ENCODE assay signal across 24 cellular contexts in genomic region chr7:50805425-50806130, GRCh38. TPM values are rescaled to one million over a fixed set of nuclear protein-coding genes. Genes with fewer than 3 reads are reported as not detected.
DNase-seq lines count a peak whose midpoint lies in the region; ATAC-seq and FAIRE-seq lines count a peak whose summit lies in the region.
"Had no signal": no experiment of that assay in that cellular context is flagged by ENCODE, and none has a peak within 500 bp of the region (broad histone marks: within the 10 kb centered on the region; RNA-seq: fewer than 3 reads in every experiment).

No MANE protein-coding gene starts in this region.

- peak; percentile 25 for DNase-seq in activated CD4-positive, alpha-beta T cell treated with anti-CD3 and anti-CD28 coated beads for 36 hours
- DNase-seq in activated CD4-positive, alpha-beta T cell treated with anti-CD3 and anti-CD28 coated beads for 48 hours, result no peak
- DNase-seq in NCI-H2081 (lab: John Stamatoyannopoulos, UW) (peak; percentile 54 to 70), NCI-H2227 treated with DMSO at 0.1 percent for 48 hours (lab: John Stamatoyannopoulos, UW) (no peak), G401 (ENCODE audit: low spot score) (no peak), frontal cortex (ENCODE audit: low spot score in 2 of 2) (no peak)
- DNase-seq in activated naive CD8-positive, alpha-beta T cell treated with anti-CD3 and anti-CD28 coated beads, Interleukin-2, amount 50 U/mL, for 24 hours, result no peak
- no peak for DNase-seq in stimulated activated naive CD8-positive, alpha-beta T cell treated with anti-CD3 and anti-CD28 coated beads, Interleukin-15, amount 100 ng/mL, for 72 hours
- DNase-seq: activated gamma-delta T cell; CD4-positive, alpha-beta memory T cell; erythroblast; GDM1; left colon; MG63; mucosa of descending colon; retina; SHP77; T-helper 17 cell had no signal

- intact Hi-C loops in activated CD4-positive, alpha-beta T cell treated with anti-CD3 and anti-CD28 coated beads for 36 hours (cut with DNase I, micrococcal nuclease), result no loop called here

- CTCF ChIA-PET in activated CD4-positive, alpha-beta T cell treated with anti-CD3 and anti-CD28 coated beads for 36 hours (lab: Charles Lee), result no interaction called here

- no peak for FAIRE-seq in frontal cortex (lab: Jason Lieb, UNC)
- FAIRE-seq: astrocyte, GM12891, HepG2 had no signal

- H3K4me3 Mint-ChIP-seq in activated CD4-positive, alpha-beta T cell treated with anti-CD3 and anti-CD28 coated beads for 36 hours, result no peak overlapping the region
- H3K4me3 Mint-ChIP-seq in activated naive CD8-positive, alpha-beta T cell treated with anti-CD3 and anti-CD28 coated beads, Interleukin-2, amount 50 U/mL, for 24 hours, result no peak overlapping the region
- no peak overlapping the region for H3K4me3 Mint-ChIP-seq in stimulated activated naive CD8-positive, alpha-beta T cell treated with anti-CD3 and anti-CD28 coated beads, Interleukin-15, amount 100 ng/mL, for 72 hours
- H3K4me3 Mint-ChIP-seq: CD4-positive, alpha-beta memory T cell; stimulated activated naive CD8-positive, alpha-beta T cell treated with anti-CD3 and anti-CD28 coated beads, Interleukin-15, Interleukin-2, amounts not matched to agents 100 ng/mL and 50 ng/mL, for 24 hours; T-helper 17 cell; type B pancreatic cell had no signal

- peak; percentile 24 for ATAC-seq in activated CD4-positive, alpha-beta T cell treated with anti-CD3 and anti-CD28 coated beads for 36 hours
- ATAC-seq in activated naive CD8-positive, alpha-beta T cell treated with anti-CD3 and anti-CD28 coated beads, Interleukin-2, amount 50 U/mL, for 24 hours, result peak; percentile 26
- peak; percentile 58 for ATAC-seq in stimulated activated naive CD8-positive, alpha-beta T cell treated with anti-CD3 and anti-CD28 coated beads, Interleukin-15, amount 100 ng/mL, for 72 hours
- ATAC-seq: activated CD4-positive, CD25-positive, alpha-beta regulatory T cell treated with anti-CD3 and anti-CD28 coated beads, Interleukin-2, amount 50 U/mL, for 24 hours; HepG2; left colon; mucosa of descending colon; T-helper 17 cell had no signal

- H3K4me1 Mint-ChIP-seq in activated CD4-positive, alpha-beta T cell treated with anti-CD3 and anti-CD28 coated beads for 36 hours, result peaks cover 5% of the 10 kb centered on the region
- H3K4me1 Mint-ChIP-seq in activated naive CD8-positive, alpha-beta T cell treated with anti-CD3 and anti-CD28 coated beads, Interleukin-2, amount 50 U/mL, for 24 hours, result peaks cover 10% of the 10 kb centered on the region
- peaks cover 14% of the 10 kb centered on the region for H3K4me1 Mint-ChIP-seq in stimulated activated naive CD8-positive, alpha-beta T cell treated with anti-CD3 and anti-CD28 coated beads, Interleukin-15, amount 100 ng/mL, for 72 hours
- H3K4me1 Mint-ChIP-seq: CD4-positive, alpha-beta memory T cell; T-helper 17 cell had no signal

- no peaks in the 10 kb centered on the region for H3K36me3 Mint-ChIP-seq in activated CD4-positive, alpha-beta T cell treated with anti-CD3 and anti-CD28 coated beads for 36 hours (ENCODE audit: low read depth)
- H3K36me3 Mint-ChIP-seq in activated naive CD8-positive, alpha-beta T cell treated with anti-CD3 and anti-CD28 coated beads, Interleukin-2, amount 50 U/mL, for 24 hours (ENCODE audit: low read depth), result no peaks in the 10 kb centered on the region
- H3K36me3 Mint-ChIP-seq: CD4-positive, alpha-beta memory T cell; type B pancreatic cell had no signal

- no peaks in the 10 kb centered on the region for H3K9me3 Mint-ChIP-seq in activated CD4-positive, alpha-beta T cell treated with anti-CD3 and anti-CD28 coated beads for 36 hours (ENCODE audit: low read depth)
- no peaks in the 10 kb centered on the region for H3K9me3 Mint-ChIP-seq in activated naive CD8-positive, alpha-beta T cell treated with anti-CD3 and anti-CD28 coated beads, Interleukin-2, amount 50 U/mL, for 24 hours
- H3K9me3 Mint-ChIP-seq in stimulated activated naive CD8-positive, alpha-beta T cell treated with anti-CD3 and anti-CD28 coated beads, Interleukin-15, amount 100 ng/mL, for 72 hours, result no peaks in the 10 kb centered on the region
- H3K9me3 Mint-ChIP-seq: CD4-positive, alpha-beta memory T cell; stimulated activated naive CD8-positive, alpha-beta T cell treated with anti-CD3 and anti-CD28 coated beads, Interleukin-15, Interleukin-2, amounts not matched to agents 100 ng/mL and 50 ng/mL, for 24 hours; type B pancreatic cell had no signal

- in situ Hi-C loops in G401 (cut with HindIII; ENCODE audit: low sequenced_read_pairs), result no loop called here

- POLR2A ChIA-PET in activated CD4-positive, alpha-beta T cell treated with anti-CD3 and anti-CD28 coated beads for 36 hours (lab: Charles Lee), result interaction anchor here (0.7 kb wide), 1 partner anchor 423 kb away, joined by 7 read pairs; no protein-coding TSS in a partner anchor

- peaks cover 1% of the 10 kb centered on the region for H3K27me3 Mint-ChIP-seq in activated CD4-positive, alpha-beta T cell treated with anti-CD3 and anti-CD28 coated beads for 36 hours
- peaks cover 4% of the 10 kb centered on the region for H3K27me3 Mint-ChIP-seq in activated naive CD8-positive, alpha-beta T cell treated with anti-CD3 and anti-CD28 coated beads, Interleukin-2, amount 50 U/mL, for 24 hours
- H3K27me3 Mint-ChIP-seq in stimulated activated naive CD8-positive, alpha-beta T cell treated with anti-CD3 and anti-CD28 coated beads, Interleukin-15, amount 100 ng/mL, for 72 hours, result no peaks in the 10 kb centered on the region

- no peak overlapping the region for H3K27ac Mint-ChIP-seq in activated CD4-positive, alpha-beta T cell treated with anti-CD3 and anti-CD28 coated beads for 36 hours
- no peak overlapping the region for H3K27ac Mint-ChIP-seq in activated naive CD8-positive, alpha-beta T cell treated with anti-CD3 and anti-CD28 coated beads, Interleukin-2, amount 50 U/mL, for 24 hours
- H3K27ac Mint-ChIP-seq in stimulated activated naive CD8-positive, alpha-beta T cell treated with anti-CD3 and anti-CD28 coated beads, Interleukin-15, amount 100 ng/mL, for 72 hours, result no peak overlapping the region
- H3K27ac Mint-ChIP-seq: CD4-positive, alpha-beta memory T cell; stimulated activated naive CD8-positive, alpha-beta T cell treated with anti-CD3 and anti-CD28 coated beads, Interleukin-15, Interleukin-2, amounts not matched to agents 100 ng/mL and 50 ng/mL, for 24 hours; T-helper 17 cell; type B pancreatic cell had no signal

RNA-seq across cellular contexts. Expression of gene GRB10, which starts 22.9 kb away (rescaled TPM):
- total RNA-seq in activated CD4-positive, alpha-beta T cell treated with anti-CD3 and anti-CD28 coated beads for 36 hours, result 10 to 100 TPM in 1 of 2 experiments, 1 to 10 TPM in 1; 9.5 to 11.9 TPM
- not detected in 2 replicates for total RNA-seq in G401 (2014; rRNA removed; shearing (Covaris generic))
- total RNA-seq in frontal cortex, result 48.5 TPM

Comparison
In these comparisons a context has a peak if more than half of its experiments do, and no peak if none do; other contexts are left out.
1. DNase-seq: peak in activated CD4-positive, alpha-beta T cell treated with anti-CD3 and anti-CD28 coated beads for 36 hours (single experiment) and NCI-H2081 (2 of 2); none in activated CD4-positive, alpha-beta T cell treated with anti-CD3 and anti-CD28 coated beads for 48 hours (single experiment), activated naive CD8-positive, alpha-beta T cell treated with anti-CD3 and anti-CD28 coated beads, Interleukin-2, amount 50 U/mL, for 24 hours (single experiment), stimulated activated naive CD8-positive, alpha-beta T cell treated with anti-CD3 and anti-CD28 coated beads, Interleukin-15, amount 100 ng/mL, for 72 hours (0 of 2), NCI-H2227 treated with DMSO at 0.1 percent for 48 hours (single experiment), G401 (single experiment) and frontal cortex (0 of 2).
2. RNA of gene GRB10, which starts 22.9 kb away (total RNA-seq): 48.5 TPM in frontal cortex (single experiment) and 9.5 to 11.9 TPM in activated CD4-positive, alpha-beta T cell treated with anti-CD3 and anti-CD28 coated beads for 36 hours; not detected in G401; every median in the first group is over 10 times any median in the second.
3. Peak in every context shown above with its lines, with median percentiles within 50 percentile points of each other: ATAC-seq.